ENCODE assay signal across 1 cellular context in genomic region chrX:20315140-20315539, GRCh38.
TF ChIP-seq lines count a peak whose summit lies in the region.

No MANE protein-coding gene starts in this region.

TF ChIP-seq in SK-N-SH treated with all-trans-retinoic acid at 6 μM for 48 hours, 23 proteins besides CTCF, POLR2A, EP300 and RAD21 (continued from another document):
- TF ChIP-seq, protein P1, sequence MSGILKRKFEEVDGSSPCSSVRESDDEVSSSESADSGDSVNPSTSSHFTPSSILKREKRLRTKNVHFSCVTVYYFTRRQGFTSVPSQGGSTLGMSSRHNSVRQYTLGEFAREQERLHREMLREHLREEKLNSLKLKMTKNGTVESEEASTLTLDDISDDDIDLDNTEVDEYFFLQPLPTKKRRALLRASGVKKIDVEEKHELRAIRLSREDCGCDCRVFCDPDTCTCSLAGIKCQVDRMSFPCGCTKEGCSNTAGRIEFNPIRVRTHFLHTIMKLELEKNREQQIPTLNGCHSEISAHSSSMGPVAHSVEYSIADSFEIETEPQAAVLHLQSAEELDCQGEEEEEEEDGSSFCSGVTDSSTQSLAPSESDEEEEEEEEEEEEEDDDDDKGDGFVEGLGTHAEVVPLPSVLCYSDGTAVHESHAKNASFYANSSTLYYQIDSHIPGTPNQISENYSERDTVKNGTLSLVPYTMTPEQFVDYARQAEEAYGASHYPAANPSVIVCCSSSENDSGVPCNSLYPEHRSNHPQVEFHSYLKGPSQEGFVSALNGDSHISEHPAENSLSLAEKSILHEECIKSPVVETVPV (CRISPR knock-in tag; IDR thresholded peaks at IDR 0.05), result no peak
